17 cellular contexts compared by ENCODE assay signal in the genomic region with DNA sequence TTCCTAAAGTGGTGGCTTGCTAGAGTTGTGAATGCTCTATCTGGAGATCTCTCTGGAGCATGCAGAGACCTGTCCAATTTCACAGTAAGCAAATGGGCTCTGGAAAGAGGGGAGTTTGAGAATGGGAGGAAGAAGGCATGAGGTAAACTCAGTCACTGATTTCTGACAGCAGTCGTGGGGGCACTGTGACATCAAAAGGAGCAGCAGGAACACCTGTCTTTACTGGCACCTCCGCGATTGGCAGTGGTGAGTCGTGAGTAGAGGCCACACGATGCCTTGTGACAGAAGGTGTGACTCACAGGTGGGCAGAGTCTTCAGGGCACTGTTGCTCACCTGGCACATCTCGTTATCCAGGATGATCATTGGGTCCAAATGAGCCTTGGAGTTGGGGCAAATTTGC. TPM values are rescaled to one million over a fixed set of nuclear protein-coding genes. Genes with fewer than 3 reads are reported as not detected.
DNase-seq lines count a peak whose midpoint lies in the region; ATAC-seq and FAIRE-seq lines count a peak whose summit lies in the region.
"Had no signal": no experiment of that assay in that cellular context is flagged by ENCODE, and none has a peak within 500 bp of the region (broad histone marks: within the 10 kb centered on the region; RNA-seq: fewer than 3 reads in every experiment).

No MANE protein-coding gene starts in this region.

- H3K4me3 ChIP-seq in SJCRH30, result no peak overlapping the region
- H3K4me3 ChIP-seq in muscle layer of colon (ENCODE audit: low read depth in 1 of 2, low read length in 2 of 2), result peak overlapping the region in 1 of 2 donors; percentile 25

- H3K27me3 Mint-ChIP-seq in stimulated activated naive CD8-positive, alpha-beta T cell treated with anti-CD3 and anti-CD28 coated beads, Interleukin-15, amount 100 ng/mL, for 72 hours, result peaks cover 8% of the 10 kb centered on the region

- peak overlapping the region; percentile 4; the same call in 1 of the 2 replicates for H3K27ac ChIP-seq in SJCRH30
- peak overlapping the region; percentile 74 for H3K27ac ChIP-seq in muscle layer of colon (ENCODE audit: low read depth, low read length)

- DNase-seq in stimulated activated naive CD8-positive, alpha-beta T cell treated with anti-CD3 and anti-CD28 coated beads, Interleukin-15, amount 100 ng/mL, for 72 hours, result no peak
- DNase-seq in stimulated activated naive CD8-positive, alpha-beta T cell treated with anti-CD3 and anti-CD28 coated beads, Interleukin-15, Interleukin-2, amounts not matched to agents 100 U/mL and 50 U/mL, for 24 hours, result no peak
- DNase-seq in SJCRH30, result peak; percentile 51 to 58
- no peak for DNase-seq in urothelium cell line (ENCODE audit: low spot score)
- no peak for DNase-seq in foreskin melanocyte
- DNase-seq in central memory CD4-positive, alpha-beta T cell, result no peak
- no peak for DNase-seq in HuH-7.5 (ENCODE audit: low spot score)
- DNase-seq: COR-L47; NCI-H1048; NCI-H146; NCI-H226; NCI-H526; NK-92 treated with Interleukin-12 subunit alpha and Interleukin-12 subunit beta, amount 100 ng/mL, for 24 hours; SHP77 had no signal

- H3K27ac Mint-ChIP-seq in stimulated activated naive CD8-positive, alpha-beta T cell treated with anti-CD3 and anti-CD28 coated beads, Interleukin-15, amount 100 ng/mL, for 72 hours, result no peak overlapping the region

- peak; percentile 20 for ATAC-seq in stimulated activated naive CD8-positive, alpha-beta T cell treated with anti-CD3 and anti-CD28 coated beads, Interleukin-15, amount 100 ng/mL, for 72 hours
- no peak for ATAC-seq in stimulated activated naive CD8-positive, alpha-beta T cell treated with anti-CD3 and anti-CD28 coated beads, Interleukin-15, Interleukin-2, amounts not matched to agents 100 U/mL and 50 U/mL, for 24 hours
- ATAC-seq: SK-N-SH treated with all-trans-retinoic acid at 6 μM for 48 hours had no signal

- no peak overlapping the region for H3K9ac ChIP-seq in muscle layer of colon (ENCODE audit: low read length)

- no peaks in the 10 kb centered on the region for H3K9me3 Mint-ChIP-seq in stimulated activated naive CD8-positive, alpha-beta T cell treated with anti-CD3 and anti-CD28 coated beads, Interleukin-15, amount 100 ng/mL, for 72 hours

- H3K9me3 ChIP-seq in SJCRH30 (replicated peaks) (no peaks in the 10 kb centered on the region), muscle layer of colon (ENCODE audit: low read length) (no peaks in the 10 kb centered on the region)

- H3K36me3 ChIP-seq in SJCRH30 (no peaks in the 10 kb centered on the region), muscle layer of colon (ENCODE audit: insufficient read depth, low read length) (no peaks in the 10 kb centered on the region)

- no peaks in the 10 kb centered on the region for H3K4me1 Mint-ChIP-seq in stimulated activated naive CD8-positive, alpha-beta T cell treated with anti-CD3 and anti-CD28 coated beads, Interleukin-15, amount 100 ng/mL, for 72 hours

- FAIRE-seq in urothelium cell line (lab: Jason Lieb, UNC), result peak; percentile 40

- H3K27me3 ChIP-seq in SJCRH30 (no peaks in the 10 kb centered on the region), muscle layer of colon (ENCODE audit: control insufficient read depth in 1 of 2, insufficient read depth in 2 of 2, low read length in 2 of 2) (no peaks in the 10 kb centered on the region)

- H3K4me3 Mint-ChIP-seq in stimulated activated naive CD8-positive, alpha-beta T cell treated with anti-CD3 and anti-CD28 coated beads, Interleukin-15, amount 100 ng/mL, for 72 hours, result no peak overlapping the region
- H3K4me3 Mint-ChIP-seq: CD14-positive monocyte had no signal

- peaks cover 19% of the 10 kb centered on the region for H3K4me1 ChIP-seq in SJCRH30
- H3K4me1 ChIP-seq in muscle layer of colon (ENCODE audit: insufficient read depth, low read length), result peaks cover 26% of the 10 kb centered on the region

RNA-seq across cellular contexts. Expression of a gene that starts 38.8 kb away (rescaled TPM):
- 8.6 and 10.2 TPM in 2 replicates for total RNA-seq in SJCRH30 (2014; rRNA removed; shearing (Covaris generic))

Comparison
In these comparisons a context has a peak if more than half of its experiments do, and no peak if none do; other contexts are left out.
1. DNase-seq: peak in SJCRH30 (2 of 2); none in stimulated activated naive CD8-positive, alpha-beta T cell treated with anti-CD3 and anti-CD28 coated beads, Interleukin-15, amount 100 ng/mL, for 72 hours (0 of 2), stimulated activated naive CD8-positive, alpha-beta T cell treated with anti-CD3 and anti-CD28 coated beads, Interleukin-15, Interleukin-2, amounts not matched to agents 100 U/mL and 50 U/mL, for 24 hours (single experiment), urothelium cell line (single experiment), foreskin melanocyte (single experiment), central memory CD4-positive, alpha-beta T cell (single experiment) and HuH-7.5 (single experiment).